ENCODE assay signal across 14 cellular contexts in genomic region chr20:48763183-48764030, GRCh38.
DNase-seq lines count a peak whose midpoint lies in the region; ATAC-seq and TF ChIP-seq lines count a peak whose summit lies in the region.
"Had no signal": no experiment of that assay in that cellular context is flagged by ENCODE, and none has a peak within 500 bp of the region (broad histone marks: within the 10 kb centered on the region; RNA-seq: fewer than 3 reads in every experiment).

No MANE protein-coding gene starts in this region.

- H3K36me3 ChIP-seq in left ventricle myocardium inferior = no peaks in the 10 kb centered on the region
- H3K36me3 ChIP-seq in sigmoid colon = no peaks in the 10 kb centered on the region
- H3K36me3 ChIP-seq: ascending aorta, vagina had no signal

- no peak for TF ChIP-seq EP300 in sigmoid colon (IDR thresholded peaks at IDR 0.05)

- no peak overlapping the region for H3K4me3 Mint-ChIP-seq in IgD-negative memory B cell

- H3K4me1 ChIP-seq in left ventricle myocardium inferior = peaks cover 73% of the 10 kb centered on the region
- peaks cover 0 to 6% (median 0%) of the 10 kb centered on the region in 4 donors for H3K4me1 ChIP-seq in sigmoid colon
- H3K4me1 ChIP-seq: psoas muscle, vagina had no signal

- H3K9me3 ChIP-seq in left ventricle myocardium inferior (replicated peaks) = peaks cover 8% of the 10 kb centered on the region
- H3K9me3 ChIP-seq in sigmoid colon = peaks cover 0 to 2% (median 0%) of the 10 kb centered on the region in 4 donors
- H3K9me3 ChIP-seq: psoas muscle, vagina had no signal

- TF ChIP-seq POLR2A in sigmoid colon (IDR thresholded peaks at IDR 0.05) = no peak

- H3K4me1 Mint-ChIP-seq in IgD-negative memory B cell = peaks cover 64 to 75% (median 65%) of the 10 kb centered on the region in 3 donors

- H3K27me3 ChIP-seq in left ventricle myocardium inferior (ENCODE audit: low read depth) (no peaks in the 10 kb centered on the region), sigmoid colon (peaks cover 0 to 4% (median 0%) of the 10 kb centered on the region in 3 donors)
- H3K27me3 ChIP-seq: ascending aorta, vagina had no signal

- ATAC-seq in activated naive CD4-positive, alpha-beta T cell treated with anti-CD3 and anti-CD28 coated beads, Interleukin-2, amount 50 U/mL, for 72 hours = no peak
- ATAC-seq in HG02973 (IDR thresholded peaks at IDR 0.05; ENCODE audit: unreplicated experiment) = no peak

- H3K27ac ChIP-seq in left ventricle myocardium inferior (replicated peaks) = peak overlapping the region; percentile 84
- H3K27ac ChIP-seq in sigmoid colon = peak overlapping the region in 3 of 4 donors; percentile 7 to 46 (median 31)
- H3K27ac ChIP-seq: ascending aorta, psoas muscle, vagina had no signal

- no peak for DNase-seq in activated naive CD4-positive, alpha-beta T cell treated with anti-CD3 and anti-CD28 coated beads, Interleukin-2, amount 50 U/mL, for 72 hours (ENCODE audit: low spot score in 2 of 2)
- DNase-seq in left ventricle myocardium inferior (peak; percentile 59), sigmoid colon (no peak), NCI-H446 treated with DMSO at 0.1 percent for 48 hours (lab: John Stamatoyannopoulos, UW) (no peak), GM20000 (ENCODE audit: low spot score) (no peak)
- DNase-seq: activated CD4-positive, alpha-beta T cell treated with anti-CD3 and anti-CD28 coated beads, Interleukin-2, amount 50 U/mL, for 4 hours; islet precursor cell; NCI-H510A; psoas muscle; SIG-M5 had no signal

- TF ChIP-seq CTCF in left ventricle myocardium inferior (IDR thresholded peaks at IDR 0.05; ENCODE audit: borderline replicate concordance) = no peak
- no peak for TF ChIP-seq CTCF in sigmoid colon (IDR thresholded peaks at IDR 0.05)
- no peak for TF ChIP-seq CTCF in GM20000 (IDR thresholded peaks at IDR 0.05; ENCODE audit: extremely low read depth, missing control alignments)

- H3K9me3 Mint-ChIP-seq in IgD-negative memory B cell = no peaks in the 10 kb centered on the region
- H3K9me3 Mint-ChIP-seq in activated naive CD4-positive, alpha-beta T cell treated with anti-CD3 and anti-CD28 coated beads, Interleukin-2, amount 50 U/mL, for 72 hours = peaks cover 0 to 9% of the 10 kb centered on the region in 2 donors

- no peaks in the 10 kb centered on the region for H3K27me3 Mint-ChIP-seq in IgD-negative memory B cell

- 87 to 88% methylated on average over 19 of the region's 19 CpGs for WGBS in sigmoid colon, 2 donors

- peak overlapping the region in 2 of 3 donors; percentile 67 to 89 for H3K27ac Mint-ChIP-seq in IgD-negative memory B cell
- H3K27ac Mint-ChIP-seq in activated naive CD4-positive, alpha-beta T cell treated with anti-CD3 and anti-CD28 coated beads, Interleukin-2, amount 50 U/mL, for 72 hours = peak overlapping the region; percentile 1 to 31

- H3K4me3 ChIP-seq in left ventricle myocardium inferior (no peak overlapping the region), sigmoid colon (no peak overlapping the region)
- H3K4me3 ChIP-seq: ascending aorta, psoas muscle, vagina had no signal

- H3K36me3 Mint-ChIP-seq in IgD-negative memory B cell = peaks cover 8% of the 10 kb centered on the region
- H3K36me3 Mint-ChIP-seq in activated naive CD4-positive, alpha-beta T cell treated with anti-CD3 and anti-CD28 coated beads, Interleukin-2, amount 50 U/mL, for 72 hours = peaks cover 18 to 50% of the 10 kb centered on the region in 2 donors

- intact Hi-C loops in left ventricle myocardium inferior (cut with micrococcal nuclease) (no loop called here), sigmoid colon (cut with DNase I) (no loop called here)
